ENCODE assay signal across 18 cellular contexts in genomic region chr2:25297738-25298137, GRCh38. TPM values are rescaled to one million over a fixed set of nuclear protein-coding genes. Genes with fewer than 3 reads are reported as not detected.
DNase-seq lines count a peak whose midpoint lies in the region; ATAC-seq and TF ChIP-seq lines count a peak whose summit lies in the region.
"Had no signal": no experiment of that assay in that cellular context is flagged by ENCODE, and none has a peak within 500 bp of the region (broad histone marks: within the 10 kb centered on the region; RNA-seq: fewer than 3 reads in every experiment).

No MANE protein-coding gene starts in this region.

- peak; percentile 83 for TF ChIP-seq RAD21 in Ishikawa (IDR thresholded peaks at IDR 0.05; ENCODE audit: low read depth)

- no peak for ATAC-seq in activated CD8-positive, alpha-beta T cell treated with anti-CD3 and anti-CD28 coated beads for 36 hours
- ATAC-seq in stimulated activated naive B cell treated with anti-CD40 and anti-IgM and Interleukin-4, amounts not matched to agents 10 μg/mL and 1 μg/mL and 100 μg/mL, for 72 hours (replicated peaks): no peak
- ATAC-seq: activated T-cell treated with anti-CD3 and anti-CD28 coated beads, Interleukin-2, amount 50 U/mL, for 4 hours; pancreas; stimulated activated naive CD8-positive, alpha-beta T cell treated with anti-CD3 and anti-CD28 coated beads, Interleukin-15, amount 100 ng/mL, for 72 hours had no signal

- no peak for DNase-seq in activated CD4-positive, alpha-beta T cell treated with anti-CD3 and anti-CD28 coated beads, Interleukin-2, amount 10 ng/mL, durations not matched to agents 7 days and 5 days
- no peak for DNase-seq in activated CD4-positive, alpha-beta T cell treated with anti-CD3 and anti-CD28 coated beads, Interleukin-2, amount 50 U/mL, for 4 hours
- DNase-seq in activated CD8-positive, alpha-beta T cell treated with anti-CD3 and anti-CD28 coated beads for 36 hours: no peak
- DNase-seq in stimulated activated naive B cell treated with anti-CD40 and anti-IgM and Interleukin-4, amounts not matched to agents 10 μg/mL and 1 μg/mL and 100 μg/mL, for 72 hours: no peak
- no peak for DNase-seq in Ammon's horn (ENCODE audit: low spot score)
- no peak for DNase-seq in activated effector memory CD4-positive, alpha-beta T cell treated with anti-CD3 and anti-CD28 coated beads, Interleukin-2, amount 50 U/mL, for 16 hours
- DNase-seq in GM13976 (ENCODE audit: low spot score): no peak
- DNase-seq: activated B cell treated with CpG ODN at 0.5 μM for 24 hours; activated T-cell treated with anti-CD3 and anti-CD28 coated beads, Interleukin-2, amount 50 U/mL, for 4 hours; amygdala; erythroblast; glutamatergic neuron; kidney; MG63; NCI-H2171; pancreas; stimulated activated naive CD8-positive, alpha-beta T cell treated with anti-CD3 and anti-CD28 coated beads, Interleukin-15, amount 100 ng/mL, for 72 hours had no signal

- CTCF ChIA-PET in activated CD4-positive, alpha-beta T cell treated with anti-CD3 and anti-CD28 coated beads, Interleukin-2, amount 10 ng/mL, durations not matched to agents 7 days and 5 days (lab: Charles Lee): no interaction called here
- CTCF ChIA-PET in activated CD8-positive, alpha-beta T cell treated with anti-CD3 and anti-CD28 coated beads for 36 hours (lab: Charles Lee): no interaction called here

- no peak for TF ChIP-seq CTCF in activated CD8-positive, alpha-beta T cell treated with anti-CD3 and anti-CD28 coated beads for 36 hours (IDR thresholded peaks at IDR 0.05)
- no peak for TF ChIP-seq CTCF in GM13976 (IDR thresholded peaks at IDR 0.05; ENCODE audit: borderline replicate concordance, control extremely low read depth, extremely low read depth, insufficient read depth, missing control alignments)

- H3K36me3 Mint-ChIP-seq in activated CD4-positive, alpha-beta T cell treated with anti-CD3 and anti-CD28 coated beads, Interleukin-2, amount 10 ng/mL, durations not matched to agents 7 days and 5 days (ENCODE audit: low read depth): peaks cover 43% of the 10 kb centered on the region
- peaks cover 46% of the 10 kb centered on the region for H3K36me3 Mint-ChIP-seq in activated CD8-positive, alpha-beta T cell treated with anti-CD3 and anti-CD28 coated beads for 36 hours (ENCODE audit: low read depth)
- peaks cover 21 to 39% of the 10 kb centered on the region in 2 donors for H3K36me3 Mint-ChIP-seq in stimulated activated naive B cell treated with anti-CD40 and anti-IgM and Interleukin-4, amounts not matched to agents 10 μg/mL and 1 μg/mL and 100 μg/mL, for 72 hours

- no peaks in the 10 kb centered on the region for H3K9me3 Mint-ChIP-seq in activated CD4-positive, alpha-beta T cell treated with anti-CD3 and anti-CD28 coated beads, Interleukin-2, amount 10 ng/mL, durations not matched to agents 7 days and 5 days
- H3K9me3 Mint-ChIP-seq in activated CD8-positive, alpha-beta T cell treated with anti-CD3 and anti-CD28 coated beads for 36 hours: no peaks in the 10 kb centered on the region
- no peaks in the 10 kb centered on the region for H3K9me3 Mint-ChIP-seq in stimulated activated naive B cell treated with anti-CD40 and anti-IgM and Interleukin-4, amounts not matched to agents 10 μg/mL and 1 μg/mL and 100 μg/mL, for 72 hours
- H3K9me3 Mint-ChIP-seq: activated B cell treated with CpG ODN at 0.5 μM for 24 hours; activated T-cell treated with anti-CD3 and anti-CD28 coated beads, Interleukin-2, amount 50 U/mL, for 4 hours; stimulated activated naive CD8-positive, alpha-beta T cell treated with anti-CD3 and anti-CD28 coated beads, Interleukin-15, amount 100 ng/mL, for 72 hours had no signal

- POLR2A ChIA-PET in activated CD4-positive, alpha-beta T cell treated with anti-CD3 and anti-CD28 coated beads, Interleukin-2, amount 10 ng/mL, durations not matched to agents 7 days and 5 days (lab: Charles Lee): no interaction called here
- POLR2A ChIA-PET in activated CD8-positive, alpha-beta T cell treated with anti-CD3 and anti-CD28 coated beads for 36 hours (lab: Charles Lee): no interaction called here

- in situ Hi-C loops in GM13976 (cut with MboI; ENCODE audit: low sequenced_read_pairs, unreplicated experiment): no loop called here

- H3K4me3 Mint-ChIP-seq in activated CD4-positive, alpha-beta T cell treated with anti-CD3 and anti-CD28 coated beads, Interleukin-2, amount 10 ng/mL, durations not matched to agents 7 days and 5 days: no peak overlapping the region
- no peak overlapping the region for H3K4me3 Mint-ChIP-seq in activated CD8-positive, alpha-beta T cell treated with anti-CD3 and anti-CD28 coated beads for 36 hours
- H3K4me3 Mint-ChIP-seq in stimulated activated naive B cell treated with anti-CD40 and anti-IgM and Interleukin-4, amounts not matched to agents 10 μg/mL and 1 μg/mL and 100 μg/mL, for 72 hours: no peak overlapping the region
- H3K4me3 Mint-ChIP-seq: activated B cell treated with CpG ODN at 0.5 μM for 24 hours; activated T-cell treated with anti-CD3 and anti-CD28 coated beads, Interleukin-2, amount 50 U/mL, for 4 hours; stimulated activated naive CD8-positive, alpha-beta T cell treated with anti-CD3 and anti-CD28 coated beads, Interleukin-15, amount 100 ng/mL, for 72 hours had no signal

- no peaks in the 10 kb centered on the region for H3K27me3 Mint-ChIP-seq in activated CD4-positive, alpha-beta T cell treated with anti-CD3 and anti-CD28 coated beads, Interleukin-2, amount 10 ng/mL, durations not matched to agents 7 days and 5 days
- no peaks in the 10 kb centered on the region for H3K27me3 Mint-ChIP-seq in activated CD8-positive, alpha-beta T cell treated with anti-CD3 and anti-CD28 coated beads for 36 hours
- no peaks in the 10 kb centered on the region for H3K27me3 Mint-ChIP-seq in stimulated activated naive B cell treated with anti-CD40 and anti-IgM and Interleukin-4, amounts not matched to agents 10 μg/mL and 1 μg/mL and 100 μg/mL, for 72 hours
- H3K27me3 Mint-ChIP-seq: activated B cell treated with CpG ODN at 0.5 μM for 24 hours; stimulated activated naive CD8-positive, alpha-beta T cell treated with anti-CD3 and anti-CD28 coated beads, Interleukin-15, amount 100 ng/mL, for 72 hours had no signal

- intact Hi-C loops in activated CD8-positive, alpha-beta T cell treated with anti-CD3 and anti-CD28 coated beads for 36 hours (cut with micrococcal nuclease): no loop called here

- H3K27ac Mint-ChIP-seq in activated CD4-positive, alpha-beta T cell treated with anti-CD3 and anti-CD28 coated beads, Interleukin-2, amount 10 ng/mL, durations not matched to agents 7 days and 5 days: peak overlapping the region; percentile 57
- H3K27ac Mint-ChIP-seq in activated CD8-positive, alpha-beta T cell treated with anti-CD3 and anti-CD28 coated beads for 36 hours: peak overlapping the region; percentile 69
- H3K27ac Mint-ChIP-seq in stimulated activated naive B cell treated with anti-CD40 and anti-IgM and Interleukin-4, amounts not matched to agents 10 μg/mL and 1 μg/mL and 100 μg/mL, for 72 hours: peak overlapping the region; percentile 72
- H3K27ac Mint-ChIP-seq: activated B cell treated with CpG ODN at 0.5 μM for 24 hours had no signal

- no peak; the same call in 1 of the 2 replicates for TF ChIP-seq EP300 in Ishikawa (IDR thresholded peaks at IDR 0.05; ENCODE audit: borderline replicate concordance)

- H3K4me1 Mint-ChIP-seq in activated CD4-positive, alpha-beta T cell treated with anti-CD3 and anti-CD28 coated beads, Interleukin-2, amount 10 ng/mL, durations not matched to agents 7 days and 5 days: peaks cover 69% of the 10 kb centered on the region
- H3K4me1 Mint-ChIP-seq in activated CD8-positive, alpha-beta T cell treated with anti-CD3 and anti-CD28 coated beads for 36 hours (ENCODE audit: low read depth): peaks cover 76% of the 10 kb centered on the region
- peaks cover 44 to 80% of the 10 kb centered on the region in 2 donors for H3K4me1 Mint-ChIP-seq in stimulated activated naive B cell treated with anti-CD40 and anti-IgM and Interleukin-4, amounts not matched to agents 10 μg/mL and 1 μg/mL and 100 μg/mL, for 72 hours

TF ChIP-seq in Ishikawa, 13 proteins besides CTCF, POLR2A, EP300 and RAD21 (continues in another document):
- TF ChIP-seq ZBTB7A (IDR thresholded peaks at IDR 0.05; ENCODE audit: low read depth) (no peak), NFIC (IDR thresholded peaks at IDR 0.05) (peak; percentile 70), REST (IDR thresholded peaks at IDR 0.05; ENCODE audit: low read depth) (no peak), CEBPB (IDR thresholded peaks at IDR 0.05) (peak; percentile 40; the same call in 1 of the 2 replicates), FOXM1 (IDR thresholded peaks at IDR 0.05; ENCODE audit: borderline replicate concordance, low read depth) (no peak), YY1 (IDR thresholded peaks at IDR 0.05; ENCODE audit: low read depth) (peak; percentile 84), MAX (IDR thresholded peaks at IDR 0.05) (peak; percentile 44; the same call in 1 of the 2 replicates)

RNA-seq across cellular contexts. Expression of gene DNMT3A, which starts 44.0 kb away (rescaled TPM):
- total RNA-seq in activated CD4-positive, alpha-beta T cell treated with anti-CD3 and anti-CD28 coated beads, Interleukin-2, amount 10 ng/mL, durations not matched to agents 7 days and 5 days: 10 to 100 TPM; 55.9 to 62.3 TPM
- 10 to 100 TPM; 84.8 to 97.8 TPM for total RNA-seq in activated CD8-positive, alpha-beta T cell treated with anti-CD3 and anti-CD28 coated beads for 36 hours
